21 cellular contexts compared by ENCODE assay signal in the genomic region with DNA sequence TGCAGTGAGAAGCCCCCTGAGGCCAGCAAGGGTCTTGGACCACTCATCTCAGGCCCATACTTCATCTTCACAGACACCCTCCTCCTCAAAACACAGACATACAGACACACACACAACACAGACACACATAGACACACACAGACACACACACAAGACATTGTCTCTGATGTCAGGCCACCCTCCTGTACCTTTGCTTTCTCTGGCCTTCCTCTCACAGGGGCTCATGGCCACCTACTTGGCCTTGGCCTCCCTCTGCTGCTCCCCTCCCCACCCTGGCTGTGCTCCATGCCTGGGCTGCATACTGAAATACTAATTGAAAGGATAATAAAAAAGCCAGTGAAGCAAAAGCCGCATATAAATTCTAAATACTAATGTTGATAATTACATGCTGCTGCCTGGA. TPM values are rescaled to one million over a fixed set of nuclear protein-coding genes. Genes with fewer than 3 reads are reported as not detected.
DNase-seq lines count a peak whose midpoint lies in the region; ATAC-seq, FAIRE-seq and TF ChIP-seq lines count a peak whose summit lies in the region.
"Had no signal": no experiment of that assay in that cellular context is flagged by ENCODE, and none has a peak within 500 bp of the region (broad histone marks: within the 10 kb centered on the region; RNA-seq: fewer than 3 reads in every experiment).

No MANE protein-coding gene starts in this region.

- TF ChIP-seq CTCF in GM23338 (conservative IDR thresholded peaks at IDR 0.05; ENCODE audit: low read depth in 2 of 2) (no peak), H1 (IDR thresholded peaks at IDR 0.05; ENCODE audit: control extremely low read depth in 1 of 3, insufficient read depth in 1 of 3, low read depth in 1 of 3, low read length in 3 of 3) (no peak), type B pancreatic cell (conservative IDR thresholded peaks at IDR 0.05) (no peak)

- no peak overlapping the region; the same call in 2 of the 3 replicates for H3K4me3 Mint-ChIP-seq in GM23338
- H3K4me3 Mint-ChIP-seq in type B pancreatic cell: no peak overlapping the region
- H3K4me3 Mint-ChIP-seq: B cell; CD8-positive, alpha-beta T cell had no signal

- WGBS in H1 (ENCODE audit: extremely low coverage in 1 of 2, insufficient coverage in 1 of 2, insufficient read length in 1 of 2, insufficient replicate concordance in 2 of 2, low coverage in 1 of 2, low lambda C conversion rate in 2 of 2, missing lambda C conversion rate in 1 of 2), 2 experiments: 83% methylated on average over 1 of the region's 1 CpG; no CpG with 5 or more reads in 1 of the 2 experiments

- H3K27me3 ChIP-seq in GM23338 (ENCODE audit: insufficient read depth) (peaks cover 12% of the 10 kb centered on the region), H1 (replicated peaks in 1 of 4; ENCODE audit: control insufficient read depth in 3 of 4, extremely low read depth in 1 of 4, insufficient read depth in 3 of 4, low read length in 3 of 4) (peaks cover 0 to 12% (median 7%) of the 10 kb centered on the region in 4 experiments; a peak in 4 of 7 replicates)

- no peaks in the 10 kb centered on the region for H4K20me1 ChIP-seq in GM23338 (replicated peaks; ENCODE audit: insufficient read depth)
- H4K20me1 ChIP-seq in H1 (replicated peaks in 1 of 2; ENCODE audit: control insufficient read depth in 1 of 2, insufficient read depth in 2 of 2, low read length in 2 of 2): peaks cover 0 to 2% of the 10 kb centered on the region in 2 experiments

- H2BK120ac ChIP-seq in H1 (replicated peaks; ENCODE audit: low read depth, low read length): no peak overlapping the region

- H3K56ac ChIP-seq in H1 (replicated peaks; ENCODE audit: insufficient read length, low read depth, low read length): no peak overlapping the region

- H4K91ac ChIP-seq in H1 (replicated peaks; ENCODE audit: insufficient read length, low read length): peak overlapping the region; percentile 56

- H2BK12ac ChIP-seq in H1 (ENCODE audit: low read depth, low read length): peak overlapping the region; percentile 78; the same call in 1 of the 2 replicates

- H3K36me3 Mint-ChIP-seq in GM23338 (ENCODE audit: low read depth): no peaks in the 10 kb centered on the region
- no peaks in the 10 kb centered on the region for H3K36me3 Mint-ChIP-seq in type B pancreatic cell
- H3K36me3 Mint-ChIP-seq: CD8-positive, alpha-beta T cell had no signal

- ATAC-seq in GM23338: no peak
- ATAC-seq: CD8-positive, alpha-beta T cell; K562 had no signal

- no peak overlapping the region for H3K9ac ChIP-seq in H1 (replicated peaks in 1 of 4; ENCODE audit: extremely low read depth in 1 of 4, low read depth in 3 of 4, low read length in 3 of 4)
- H3K9ac ChIP-seq: BLaER1 treated with 17β-estradiol and CSF1 and Interleukin-3, amounts not matched to agents 10 nM and 100 nM had no signal

- peaks cover 5% of the 10 kb centered on the region for H3K23me2 ChIP-seq in H1 (ENCODE audit: low read depth, low read length)

- TF ChIP-seq POLR2A in H1 (IDR thresholded peaks at IDR 0.05; ENCODE audit: control extremely low read depth in 1 of 2, low read depth in 2 of 2, low read length in 2 of 2): no peak

- H3K79me1 ChIP-seq in H1 (ENCODE audit: low read depth, low read length): no peaks in the 10 kb centered on the region

- no peak overlapping the region for H3K23ac ChIP-seq in H1 (ENCODE audit: insufficient read length)

- H2AK5ac ChIP-seq in H1 (ENCODE audit: low read depth, low read length): 0 out of 2 replicates have a peak overlapping the region, but pooled peaks have one; percentile 94

- H2BK20ac ChIP-seq in H1 (ENCODE audit: low read length): peak overlapping the region; percentile 37; the same call in 1 of the 2 replicates

- no peaks in the 10 kb centered on the region for H3K9me3 Mint-ChIP-seq in GM23338
- H3K9me3 Mint-ChIP-seq in type B pancreatic cell: no peaks in the 10 kb centered on the region
- H3K9me3 Mint-ChIP-seq: CD8-positive, alpha-beta T cell had no signal

- H3K4me1 Mint-ChIP-seq in GM23338 (peaks cover 77% of the 10 kb centered on the region), type B pancreatic cell (ENCODE audit: unreplicated experiment) (no peaks in the 10 kb centered on the region)

- no peak overlapping the region for H3K27ac Mint-ChIP-seq in GM23338
- no peak overlapping the region for H3K27ac Mint-ChIP-seq in type B pancreatic cell
- H3K27ac Mint-ChIP-seq: B cell; CD8-positive, alpha-beta T cell had no signal

- POLR2A ChIA-PET in H1 (lab: Charles Lee; ENCODE audit: partially characterized antibody): interaction anchor here (1.3 to 2.7 kb wide), 2 partner anchors 8 to 10 kb away, joined by 4 to 10 read pairs; no protein-coding TSS in a partner anchor

- H3K18ac ChIP-seq in H1 (ENCODE audit: extremely low read depth, low read length): peak overlapping the region; percentile 93

- H3K36me3 ChIP-seq in GM23338 (ENCODE audit: insufficient read depth) (no peaks in the 10 kb centered on the region), H1 (ENCODE audit: control insufficient read depth in 2 of 4, insufficient read depth in 4 of 4, low read length in 3 of 4) (no peaks in the 10 kb centered on the region)
- H3K36me3 ChIP-seq: BLaER1 treated with 17β-estradiol and CSF1 and Interleukin-3, amounts not matched to agents 10 nM and 100 nM had no signal

- H3K4ac ChIP-seq in H1 (replicated peaks; ENCODE audit: insufficient read length, low read depth, low read length): no peak overlapping the region

- H3K4me3 ChIP-seq in GM23338 (no peak overlapping the region), H1 (ENCODE audit: extremely low read depth in 1 of 4, insufficient read depth in 2 of 4, low read depth in 3 of 4, low read length in 4 of 4) (no peak overlapping the region)
- H3K4me3 ChIP-seq: BLaER1 treated with 17β-estradiol and CSF1 and Interleukin-3, amounts not matched to agents 10 nM and 100 nM; K562 had no signal

- H4K8ac ChIP-seq in H1 (ENCODE audit: extremely low read depth, insufficient read depth, low read length): no peak overlapping the region

- TF ChIP-seq EP300 in H1 (IDR thresholded peaks at IDR 0.05; ENCODE audit: borderline replicate concordance in 1 of 2, low read depth in 2 of 2, low read length in 2 of 2): no peak

- H3K4me2 ChIP-seq in GM23338 (peak overlapping the region; percentile 13; the same call in 1 of the 2 replicates), H1 (ENCODE audit: insufficient read depth in 1 of 2, low read depth in 2 of 2, low read length in 2 of 2) (peak overlapping the region in 1 of 2 experiments; percentile 77; a peak in 1 of 4 replicates)
- H3K4me2 ChIP-seq: BLaER1 treated with 17β-estradiol and CSF1 and Interleukin-3, amounts not matched to agents 10 nM and 100 nM had no signal

- CTCF ChIA-PET in H1 (lab: Charles Lee; ENCODE audit: partially characterized antibody): interaction anchor here (0.9 to 2.1 kb wide), 4 partner anchors 13 to 133 kb away, joined by 4 to 9 read pairs (median 6); no protein-coding TSS in a partner anchor

- H3K79me2 ChIP-seq in GM23338 (replicated peaks; ENCODE audit: insufficient read depth) (no peaks in the 10 kb centered on the region), H1 (ENCODE audit: control insufficient read depth in 1 of 2, insufficient read depth in 2 of 2, low read length in 2 of 2) (no peaks in the 10 kb centered on the region)

- no peaks in the 10 kb centered on the region for H3K9me3 ChIP-seq in H1 (ENCODE audit: insufficient read depth in 2 of 2, low read depth in 1 of 2, low read length in 1 of 2)
- H3K9me3 ChIP-seq: BLaER1 treated with 17β-estradiol and CSF1 and Interleukin-3, amounts not matched to agents 10 nM and 100 nM had no signal

- TF ChIP-seq RAD21 in H1 (IDR thresholded peaks at IDR 0.05 in 1 of 2, conservative IDR thresholded peaks at IDR 0.05 in 1 of 2; ENCODE audit: low read depth in 2 of 2, low read length in 2 of 2): no peak

- H3K14ac ChIP-seq in H1 (ENCODE audit: insufficient read length): no peak overlapping the region

- peak overlapping the region; percentile 55; the same call in 1 of the 2 replicates for H2BK5ac ChIP-seq in H1 (ENCODE audit: low read depth, low read length)

- no peak overlapping the region for H4K5ac ChIP-seq in H1 (ENCODE audit: insufficient read length, low read depth, low read length)

- H2AFZ ChIP-seq in GM23338 (no peak overlapping the region), H1 (ENCODE audit: low read length) (no peak overlapping the region)

- H3F3A ChIP-seq in GM23338 (replicated peaks; ENCODE audit: low read depth): peaks cover 23% of the 10 kb centered on the region

- H3K27ac ChIP-seq in GM23338 (ENCODE audit: low read depth) (no peak overlapping the region), H1 (ENCODE audit: low read depth, low read length) (no peak overlapping the region)
- H3K27ac ChIP-seq: BLaER1 treated with 17β-estradiol and CSF1 and Interleukin-3, amounts not matched to agents 10 nM and 100 nM had no signal

- peak; percentile 95 for FAIRE-seq in HTR-8/SVneo (lab: Jason Lieb, UNC)
- FAIRE-seq in H1 (lab: Jason Lieb, UNC): no peak
- FAIRE-seq: G401.6, GM12892, GM18507, K562 had no signal

- 0 out of 2 replicates have a peak, but pooled peaks cover 3% of the 10 kb centered on the region for H3K9me2 ChIP-seq in GM23338 (ENCODE audit: insufficient read depth)

- peaks cover 17% of the 10 kb centered on the region for H3K27me3 Mint-ChIP-seq in GM23338 (ENCODE audit: insufficient read depth, low read depth, poor library complexity)
- peaks cover 77% of the 10 kb centered on the region for H3K27me3 Mint-ChIP-seq in type B pancreatic cell

- H3K4me1 ChIP-seq in GM23338 (ENCODE audit: insufficient read depth) (peaks cover 46% of the 10 kb centered on the region), H1 (replicated peaks in 1 of 4; ENCODE audit: control insufficient read depth in 3 of 4, insufficient read depth in 4 of 4, low read length in 3 of 4) (peaks cover 30 to 47% (median 36%) of the 10 kb centered on the region in 4 experiments)

- peak overlapping the region; percentile 6; the same call in 1 of the 2 replicates for H2BK15ac ChIP-seq in H1 (ENCODE audit: low read length)

- DNase-seq in GM23338 (ENCODE audit: low spot score) (no peak), HTR-8/SVneo (ENCODE audit: insufficient read length, low spot score) (no peak), H1 (ENCODE audit: low read depth in 1 of 2, low spot score in 2 of 2) (peak in 1 of 2 experiments; percentile 40), type B pancreatic cell (ENCODE audit: extremely low spot score, unreplicated experiment) (peak; percentile 53), GOT3 (lab: John Stamatoyannopoulos, UW) (no peak), DMS153 (lab: John Stamatoyannopoulos, UW) (no peak)
- no peak for DNase-seq in effector CD4-positive, alpha-beta T cell
- DNase-seq in activated CD4-positive, alpha-beta T cell treated with anti-CD3 and anti-CD28 coated beads for 48 hours: no peak
- DNase-seq: CD8-positive, alpha-beta T cell; COR-L47; DMS 273 treated with DMSO at 0.1 percent for 48 hours; HCEC 1CT had no signal

RNA-seq across cellular contexts. Expression of gene SYNDIG1L, which starts 1.6 kb away (rescaled TPM):
- total RNA-seq in GM23338 (2014; rRNA removed; shearing (Covaris generic)): 1.6 and 2.1 TPM in 2 replicates
- polyA plus RNA-seq in GM23338 (2016; fragmentation: Nextera tagmentation; extraction: Ambion mirVana): 0.65 and 1.4 TPM in 2 replicates
- 3.0 and 3.5 TPM in 2 replicates for total RNA-seq in H1 (2021; fragmentation: NEBNext Ultra II Directional; extraction: Animal tissue kit (Norgen Biotek cat#: 25700))
- 2.5 and 3.2 TPM in 2 replicates for polyA plus RNA-seq in H1 (2011; rRNA removed)
- polyA plus RNA-seq in H1 (2011; cell fraction: cytosol; rRNA removed): 2.4 TPM
- 2.9 TPM for polyA plus RNA-seq in H1 (2011; cell fraction: nucleus; rRNA removed)
- polyA plus RNA-seq in H1 (2012, experiment 1 of 2): 1.7 to 3.5 TPM (median 2.9 TPM) in 4 replicates
- polyA plus RNA-seq in H1 (2012, experiment 2 of 2): 2.8 TPM
- 3.0 TPM for polyA plus RNA-seq in H1 (2013, experiment 1 of 2)
- 2.5 TPM for polyA plus RNA-seq in H1 (2013, experiment 2 of 2)
- 1.5 and 2.5 TPM in 2 replicates for polyA minus RNA-seq in H1 (2011; rRNA and poly(A)+ RNA removed)
- 1.8 TPM for polyA minus RNA-seq in H1 (2011; cell fraction: cytosol; rRNA and poly(A)+ RNA removed)
- polyA minus RNA-seq in H1 (2011; cell fraction: nucleus; rRNA and poly(A)+ RNA removed): 0.90 TPM
- 0.36 and 0.71 TPM in 2 replicates for total RNA-seq in type B pancreatic cell (ENCODE audit: low replicate concordance)
- total RNA-seq: A172; B cell; CD8-positive, alpha-beta T cell; H4; HT-29; K562 had no signal
- polyA plus RNA-seq: K562 had no signal
